ENCODE assay signal across 9 cellular contexts in the genomic region with DNA sequence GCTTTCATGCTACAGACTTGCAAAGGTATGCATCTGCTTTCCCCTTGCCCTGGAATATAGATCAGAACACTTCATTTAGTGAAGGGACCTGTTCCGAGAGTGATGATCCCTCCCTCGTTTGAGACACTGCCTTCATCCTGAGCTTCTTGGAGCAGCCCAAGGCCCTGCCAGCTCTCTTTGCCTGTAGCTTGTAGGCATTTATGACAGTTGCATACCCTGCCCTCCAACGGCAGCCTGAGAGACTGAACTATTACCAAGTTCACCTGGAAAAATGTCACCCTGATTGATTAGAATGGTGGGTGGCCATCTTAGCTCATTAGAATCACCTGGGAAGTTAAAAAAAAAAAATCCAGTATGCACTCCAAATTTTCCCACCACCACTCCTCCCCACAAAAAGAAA. TPM values are rescaled to one million over a fixed set of nuclear protein-coding genes. Genes with fewer than 3 reads are reported as not detected.
DNase-seq lines count a peak whose midpoint lies in the region; ATAC-seq and TF ChIP-seq lines count a peak whose summit lies in the region.
"Had no signal": no experiment of that assay in that cellular context is flagged by ENCODE, and none has a peak within 500 bp of the region (broad histone marks: within the 10 kb centered on the region; RNA-seq: fewer than 3 reads in every experiment).

No MANE protein-coding gene starts in this region.

- no peaks in the 10 kb centered on the region for H3K9me3 Mint-ChIP-seq in activated CD4-positive, alpha-beta memory T cell treated with anti-CD3 and anti-CD28 coated beads for 36 hours
- no peaks in the 10 kb centered on the region for H3K9me3 Mint-ChIP-seq in activated CD4-positive, alpha-beta memory T cell treated with anti-CD3 and anti-CD28 coated beads, Interleukin-2, amount 10 ng/mL, durations not matched to agents 7 days and 5 days

- H3K4me3 Mint-ChIP-seq in activated CD4-positive, alpha-beta memory T cell treated with anti-CD3 and anti-CD28 coated beads for 36 hours = peak overlapping the region; percentile 19
- no peak overlapping the region for H3K4me3 Mint-ChIP-seq in activated CD4-positive, alpha-beta memory T cell treated with anti-CD3 and anti-CD28 coated beads, Interleukin-2, amount 10 ng/mL, durations not matched to agents 7 days and 5 days

- no peak overlapping the region for H3K4me3 ChIP-seq in upper lobe of left lung

- TF ChIP-seq EP300 in upper lobe of left lung (IDR thresholded peaks at IDR 0.05) = no peak

- no peak overlapping the region for H3K27ac Mint-ChIP-seq in activated CD4-positive, alpha-beta memory T cell treated with anti-CD3 and anti-CD28 coated beads for 36 hours
- H3K27ac Mint-ChIP-seq in activated CD4-positive, alpha-beta memory T cell treated with anti-CD3 and anti-CD28 coated beads, Interleukin-2, amount 10 ng/mL, durations not matched to agents 7 days and 5 days = no peak overlapping the region

- peaks cover 0 to 14% (median 6%) of the 10 kb centered on the region in 4 donors for H3K27me3 ChIP-seq in upper lobe of left lung

- peaks cover 25% of the 10 kb centered on the region for H3K27me3 Mint-ChIP-seq in activated CD4-positive, alpha-beta memory T cell treated with anti-CD3 and anti-CD28 coated beads for 36 hours
- peaks cover 58% of the 10 kb centered on the region for H3K27me3 Mint-ChIP-seq in activated CD4-positive, alpha-beta memory T cell treated with anti-CD3 and anti-CD28 coated beads, Interleukin-2, amount 10 ng/mL, durations not matched to agents 7 days and 5 days

- no peaks in the 10 kb centered on the region for H3K36me3 Mint-ChIP-seq in activated CD4-positive, alpha-beta memory T cell treated with anti-CD3 and anti-CD28 coated beads for 36 hours
- no peaks in the 10 kb centered on the region for H3K36me3 Mint-ChIP-seq in activated CD4-positive, alpha-beta memory T cell treated with anti-CD3 and anti-CD28 coated beads, Interleukin-2, amount 10 ng/mL, durations not matched to agents 7 days and 5 days (ENCODE audit: low read depth)

- no peaks in the 10 kb centered on the region for H3K9me3 ChIP-seq in upper lobe of left lung

- POLR2A ChIA-PET in activated CD4-positive, alpha-beta memory T cell treated with anti-CD3 and anti-CD28 coated beads for 36 hours (lab: Charles Lee) = no interaction called here
- POLR2A ChIA-PET in activated CD4-positive, alpha-beta memory T cell treated with anti-CD3 and anti-CD28 coated beads, Interleukin-2, amount 10 ng/mL, durations not matched to agents 7 days and 5 days (lab: Charles Lee) = interaction anchor here (0.8 to 1.3 kb wide), 3 partner anchors 18 to 42 kb away, joined by 3 to 4 read pairs (median 4); no protein-coding TSS in a partner anchor

- H3K4me1 Mint-ChIP-seq in activated CD4-positive, alpha-beta memory T cell treated with anti-CD3 and anti-CD28 coated beads for 36 hours (ENCODE audit: low read depth) = peaks cover 11% of the 10 kb centered on the region
- peaks cover 15% of the 10 kb centered on the region for H3K4me1 Mint-ChIP-seq in activated CD4-positive, alpha-beta memory T cell treated with anti-CD3 and anti-CD28 coated beads, Interleukin-2, amount 10 ng/mL, durations not matched to agents 7 days and 5 days

- TF ChIP-seq CTCF in upper lobe of left lung (IDR thresholded peaks at IDR 0.05) = no peak

- peaks cover 13 to 21% (median 14%) of the 10 kb centered on the region in 4 donors for H3K4me1 ChIP-seq in upper lobe of left lung

- intact Hi-C loops in activated CD4-positive, alpha-beta memory T cell treated with anti-CD3 and anti-CD28 coated beads for 36 hours (cut with micrococcal nuclease) = loop anchor here (2.0 to 10.0 kb wide), 2 partner anchors 22 to 48 kb away; no protein-coding TSS in a partner anchor
- intact Hi-C loops in left colon (cut with DNase I, micrococcal nuclease) = no loop called here

- no peak for TF ChIP-seq POLR2A in upper lobe of left lung (IDR thresholded peaks at IDR 0.05)

- ATAC-seq in left colon (peak; percentile 37), upper lobe of left lung (ENCODE audit: low FRiP score in 2 of 2) (no peak), HG03442 (IDR thresholded peaks at IDR 0.05; ENCODE audit: unreplicated experiment) (no peak)

- WGBS in upper lobe of left lung, 2 donors = 81 to 91% methylated on average over 3 of the region's 3 CpGs

- no peak for DNase-seq in activated CD4-positive, alpha-beta memory T cell treated with anti-CD3 and anti-CD28 coated beads for 36 hours
- no peak for DNase-seq in activated CD4-positive, alpha-beta memory T cell treated with anti-CD3 and anti-CD28 coated beads, Interleukin-2, amount 10 ng/mL, durations not matched to agents 7 days and 5 days
- DNase-seq in left colon (peak in 1 of 2 donors; percentile 27), substantia nigra (lab: John Stamatoyannopoulos, UW) (no peak), DMS153 treated with DMSO at 0.1 percent for 48 hours (lab: John Stamatoyannopoulos, UW; ENCODE audit: unreplicated experiment) (no peak), upper lobe of left lung (no peak)
- DNase-seq: brain microvascular endothelial cell had no signal

- H3K27ac ChIP-seq in angular gyrus (ENCODE audit: low read depth, low read length) (peak overlapping the region; percentile 91), substantia nigra (ENCODE audit: low read depth, low read length, poor library complexity, severe bottlenecking) (peak overlapping the region; percentile 90), upper lobe of left lung (no peak overlapping the region)
- H3K27ac ChIP-seq: brain microvascular endothelial cell had no signal

- H3K36me3 ChIP-seq in upper lobe of left lung = no peaks in the 10 kb centered on the region
- H3K36me3 ChIP-seq: brain microvascular endothelial cell had no signal

- CTCF ChIA-PET in activated CD4-positive, alpha-beta memory T cell treated with anti-CD3 and anti-CD28 coated beads for 36 hours (lab: Charles Lee) = interaction anchor here (1.4 to 6.1 kb wide), 4 partner anchors 11 to 194 kb away, joined by 4 to 40 read pairs (median 26); a partner anchor contains a TSS
- CTCF ChIA-PET in activated CD4-positive, alpha-beta memory T cell treated with anti-CD3 and anti-CD28 coated beads, Interleukin-2, amount 10 ng/mL, durations not matched to agents 7 days and 5 days (lab: Charles Lee) = interaction anchor here (1.1 to 4.7 kb wide), 2 partner anchors 53 to 192 kb away, joined by 3 to 29 read pairs; no protein-coding TSS in a partner anchor

RNA-seq across cellular contexts. Expression of a gene that starts 1.5 kb away (rescaled TPM):
- 10 to 100 TPM; 29.7 to 37.2 TPM for total RNA-seq in activated CD4-positive, alpha-beta memory T cell treated with anti-CD3 and anti-CD28 coated beads for 36 hours
- total RNA-seq in activated CD4-positive, alpha-beta memory T cell treated with anti-CD3 and anti-CD28 coated beads, Interleukin-2, amount 10 ng/mL, durations not matched to agents 7 days and 5 days = 10 to 100 TPM; 30.3 to 31.4 TPM
- total RNA-seq in left colon (100 to 1,000 TPM in 1 of 2 donors, 10 to 100 TPM in 1; 93.6 to 114 TPM), upper lobe of left lung (10 to 100 TPM in 5 of 6 donors, 1 to 10 TPM in 1; 6.4 to 39.8 (median 23.4) TPM)

RNA-seq across cellular contexts. Expression of a gene that starts 54.9 kb away (rescaled TPM):
- 10 to 100 TPM; 56.3 to 56.8 TPM for total RNA-seq in activated CD4-positive, alpha-beta memory T cell treated with anti-CD3 and anti-CD28 coated beads for 36 hours
- total RNA-seq in activated CD4-positive, alpha-beta memory T cell treated with anti-CD3 and anti-CD28 coated beads, Interleukin-2, amount 10 ng/mL, durations not matched to agents 7 days and 5 days = 10 to 100 TPM; 35.5 to 35.9 TPM
- 100 to 1,000 TPM; 128 to 196 TPM for total RNA-seq in left colon
- total RNA-seq in upper lobe of left lung = 10 to 100 TPM; 17.2 to 42.1 (median 32.9) TPM

Comparison
In these comparisons a context has a peak if more than half of its experiments do, and no peak if none do; other contexts are left out.
1. H3K27ac ChIP-seq: peak in angular gyrus (single experiment) and substantia nigra (single experiment); none in upper lobe of left lung (0 of 4).